ENCODE assay signal across 26 cellular contexts in genomic region chr19:7137120-7137519, GRCh38.
"Had no signal": no experiment of that assay in that cellular context is flagged by ENCODE, and none has a peak within 500 bp of the region (broad histone marks: within the 10 kb centered on the region; RNA-seq: fewer than 3 reads in every experiment).

No MANE protein-coding gene starts in this region.

- ATAC-seq: activated naive CD4-positive, alpha-beta T cell treated with anti-CD3 and anti-CD28 coated beads, Interleukin-2, amount 50 U/mL, for 72 hours; activated naive CD8-positive, alpha-beta T cell treated with anti-CD3 and anti-CD28 coated beads, Interleukin-2, amount 50 U/mL, for 24 hours; activated T-cell treated with anti-CD3 and anti-CD28 coated beads, Interleukin-2, amount 50 U/mL, for 4 hours; T-helper 17 cell had no signal

- DNase-seq: activated CD4-positive, alpha-beta memory T cell treated with anti-CD3 and anti-CD28 coated beads for 36 hours; activated CD4-positive, alpha-beta T cell treated with anti-CD3 and anti-CD28 coated beads, Interleukin-2, amount 10 ng/mL, durations not matched to agents 7 days and 5 days; activated CD4-positive, CD25-positive, alpha-beta regulatory T cell; activated CD8-positive, alpha-beta memory T cell treated with anti-CD3 and anti-CD28 coated beads for 24 hours; activated effector memory CD4-positive, alpha-beta T cell treated with anti-CD3 and anti-CD28 coated beads, Interleukin-2, amount 50 U/mL, for 16 hours; activated naive CD4-positive, alpha-beta T cell treated with Interleukin-2 at 50 U/mL for 16 hours; activated naive CD8-positive, alpha-beta T cell treated with anti-CD3 and anti-CD28 coated beads, Interleukin-2, amount 50 U/mL, for 24 hours; activated T-cell treated with anti-CD3 and anti-CD28 coated beads, Interleukin-2, amount 50 U/mL, for 4 hours; amygdala; Karpas-422; MM.1S; NCI-H1105; NCI-H1436; NCI-H1694 treated with DMSO at 0.1 percent for 48 hours; NCI-H2029 treated with DMSO at 0.1 percent for 48 hours; NCI-H2227 treated with DMSO at 0.1 percent for 48 hours; NCI-H446 treated with DMSO at 0.1 percent for 48 hours; NCI-H524 treated with DMSO at 0.1 percent for 48 hours; NCI-H82; SHP77; T-helper 17 cell; T-helper 9 cell had no signal

- H3K36me3 ChIP-seq: SJSA1 had no signal

- FAIRE-seq: astrocyte, RCC 7860 had no signal

- H3K9me3 ChIP-seq: SJSA1 had no signal

- H3K4me3 ChIP-seq: SJSA1 had no signal

- H3K27me3 ChIP-seq: SJSA1 had no signal

- H3K4me1 ChIP-seq: SJSA1 had no signal

- H3K27ac ChIP-seq: SJSA1 had no signal
